Comparison of ENCODE assay signal across 23 cellular contexts in genomic region chr3:65776494-65776893, GRCh38.
A peak's percentile ranks its signal among the peaks of the same experiment; 100 is the strongest.
DNase-seq lines count a peak whose midpoint lies in the region; ATAC-seq, FAIRE-seq and TF ChIP-seq lines count a peak whose summit lies in the region.
"Had no signal": no experiment of that assay in that cellular context is flagged by ENCODE, and none has a peak within 500 bp of the region (broad histone marks: within the 10 kb centered on the region; RNA-seq: fewer than 3 reads in every experiment).

No MANE protein-coding gene starts in this region.

- TF ChIP-seq CTCF in HFF-Myc (IDR thresholded peaks at IDR 0.05; ENCODE audit: low read depth, low read length, missing control alignments) (no peak), keratinocyte (optimal IDR thresholded peaks at IDR 0.05 in 1 of 3, IDR thresholded peaks at IDR 0.05 in 1 of 3, conservative IDR thresholded peaks at IDR 0.05 in 1 of 3; ENCODE audit: extremely low read depth in 1 of 3, insufficient read depth in 2 of 3, low read length in 3 of 3) (no peak)

- H3K9ac ChIP-seq in keratinocyte (ENCODE audit: control insufficient read depth, extremely low read depth, insufficient read depth, low read length): no peak overlapping the region

- no peaks in the 10 kb centered on the region for H3K36me3 Mint-ChIP-seq in activated T-helper 1 cell treated with anti-CD3 and anti-CD28 coated beads, Interleukin-12 subunit alpha, Interleukin-12 subunit beta, Interleukin-2, Interleukin-4 antibody, amounts not matched to agents 30 ng/mL and 10 ng/mL and 1 ng/mL, durations not matched to agents 14 hours and 24 hours and 36 hours (ENCODE audit: low read depth)
- H3K36me3 Mint-ChIP-seq: activated CD4-positive, alpha-beta memory T cell treated with anti-CD3 and anti-CD28 coated beads for 36 hours had no signal

- no peaks in the 10 kb centered on the region for H3K27me3 Mint-ChIP-seq in activated T-helper 1 cell treated with anti-CD3 and anti-CD28 coated beads, Interleukin-12 subunit alpha, Interleukin-12 subunit beta, Interleukin-2, Interleukin-4 antibody, amounts not matched to agents 30 ng/mL and 10 ng/mL and 1 ng/mL, durations not matched to agents 14 hours and 24 hours and 36 hours (ENCODE audit: insufficient read depth)
- H3K27me3 Mint-ChIP-seq: activated CD4-positive, alpha-beta memory T cell treated with anti-CD3 and anti-CD28 coated beads for 36 hours; effector memory CD8-positive, alpha-beta T cell had no signal

- no peaks in the 10 kb centered on the region for H3K4me1 Mint-ChIP-seq in activated T-helper 1 cell treated with anti-CD3 and anti-CD28 coated beads, Interleukin-12 subunit alpha, Interleukin-12 subunit beta, Interleukin-2, Interleukin-4 antibody, amounts not matched to agents 30 ng/mL and 10 ng/mL and 1 ng/mL, durations not matched to agents 14 hours and 24 hours and 36 hours (ENCODE audit: low read depth)

- no peaks in the 10 kb centered on the region for H3K36me3 ChIP-seq in keratinocyte (ENCODE audit: control insufficient read depth in 2 of 2, extremely low read depth in 1 of 2, insufficient read depth in 2 of 2, low read length in 2 of 2)
- H3K36me3 ChIP-seq: gastrocnemius medialis, spleen, WERI-Rb-1 had no signal

- no peaks in the 10 kb centered on the region for H3K9me3 Mint-ChIP-seq in activated T-helper 1 cell treated with anti-CD3 and anti-CD28 coated beads, Interleukin-12 subunit alpha, Interleukin-12 subunit beta, Interleukin-2, Interleukin-4 antibody, amounts not matched to agents 30 ng/mL and 10 ng/mL and 1 ng/mL, durations not matched to agents 14 hours and 24 hours and 36 hours
- H3K9me3 Mint-ChIP-seq: activated CD4-positive, alpha-beta memory T cell treated with anti-CD3 and anti-CD28 coated beads for 36 hours; activated naive CD4-positive, alpha-beta T cell treated with anti-CD3 and anti-CD28 coated beads for 36 hours; neural crest cell had no signal

- H3K27ac ChIP-seq in keratinocyte (ENCODE audit: control insufficient read depth, insufficient read depth, low read length): no peak overlapping the region
- H3K27ac ChIP-seq: gastrocnemius medialis, spleen, WERI-Rb-1 had no signal

- peak; percentile 67 for FAIRE-seq in keratinocyte (lab: Jason Lieb, UNC)
- FAIRE-seq: HepG2 had no signal

- no peak overlapping the region for H3K27ac Mint-ChIP-seq in activated T-helper 1 cell treated with anti-CD3 and anti-CD28 coated beads, Interleukin-12 subunit alpha, Interleukin-12 subunit beta, Interleukin-2, Interleukin-4 antibody, amounts not matched to agents 30 ng/mL and 10 ng/mL and 1 ng/mL, durations not matched to agents 14 hours and 24 hours and 36 hours
- H3K27ac Mint-ChIP-seq: activated CD4-positive, alpha-beta memory T cell treated with anti-CD3 and anti-CD28 coated beads for 36 hours; activated naive CD4-positive, alpha-beta T cell treated with anti-CD3 and anti-CD28 coated beads for 36 hours; effector memory CD8-positive, alpha-beta T cell had no signal

- no peak overlapping the region for H3K4me3 ChIP-seq in HFF-Myc (replicated peaks; ENCODE audit: low read depth, low read length)
- H3K4me3 ChIP-seq in keratinocyte (ENCODE audit: control insufficient read depth in 2 of 3, extremely low read depth in 1 of 3, insufficient read depth in 2 of 3, low read depth in 1 of 3, low read length in 3 of 3): no peak overlapping the region
- H3K4me3 ChIP-seq: gastrocnemius medialis, spleen had no signal

- H3K79me2 ChIP-seq in keratinocyte (ENCODE audit: control insufficient read depth, insufficient read depth, low read length): no peaks in the 10 kb centered on the region

- peak; percentile 22 for DNase-seq in AG08396 (ENCODE audit: low spot score)
- peak; percentile 83 for DNase-seq in HFF-Myc (ENCODE audit: extremely low read depth, low read depth)
- peak; percentile 74 for DNase-seq in dedifferentiated amniotic fluid mesenchymal stem cell (ENCODE audit: extremely low spot score)
- no peak for DNase-seq in keratinocyte (ENCODE audit: low read depth, low spot score)
- no peak for DNase-seq in NCI-H1694 (lab: John Stamatoyannopoulos, UW)
- DNase-seq in activated T-helper 1 cell treated with anti-CD3 and anti-CD28 coated beads, Interleukin-12 subunit alpha, Interleukin-12 subunit beta, Interleukin-2, Interleukin-4 antibody, amounts not matched to agents 30 ng/mL and 10 ng/mL and 1 ng/mL, durations not matched to agents 14 hours and 24 hours and 36 hours (ENCODE audit: low spot score): no peak
- DNase-seq: activated CD4-positive, alpha-beta memory T cell treated with anti-CD3 and anti-CD28 coated beads for 36 hours; activated naive CD4-positive, alpha-beta T cell treated with anti-CD3 and anti-CD28 coated beads for 36 hours; activated T-cell treated with anti-CD3 and anti-CD28 coated beads, Interleukin-2, amount 50 U/mL, for 1 hour; aorta; cerebellar nuclear complex; DMS79 treated with DMSO at 0.1 percent for 48 hours; effector memory CD8-positive, alpha-beta T cell; gastrocnemius medialis; NCI-H1417 treated with DMSO at 0.1 percent for 48 hours; NCI-H774; Right ventricle myocardium superior; spleen; WERI-Rb-1 had no signal

- H3K9me1 ChIP-seq in keratinocyte (ENCODE audit: control insufficient read depth, extremely low read depth, insufficient read depth, low read length): no peaks in the 10 kb centered on the region

- dilution Hi-C loops in keratinocyte (cut with MboI; ENCODE audit: extremely low pct_ligation_motif_present, low sequenced_read_pairs): no loop called here

- H3K4me3 Mint-ChIP-seq in activated T-helper 1 cell treated with anti-CD3 and anti-CD28 coated beads, Interleukin-12 subunit alpha, Interleukin-12 subunit beta, Interleukin-2, Interleukin-4 antibody, amounts not matched to agents 30 ng/mL and 10 ng/mL and 1 ng/mL, durations not matched to agents 14 hours and 24 hours and 36 hours: no peak overlapping the region
- H3K4me3 Mint-ChIP-seq: activated CD4-positive, alpha-beta memory T cell treated with anti-CD3 and anti-CD28 coated beads for 36 hours; activated naive CD4-positive, alpha-beta T cell treated with anti-CD3 and anti-CD28 coated beads for 36 hours; effector memory CD8-positive, alpha-beta T cell; neural crest cell had no signal

- H3K27me3 ChIP-seq in keratinocyte (ENCODE audit: control insufficient read depth, extremely low read depth, insufficient read depth, low read length): no peaks in the 10 kb centered on the region
- H3K27me3 ChIP-seq: gastrocnemius medialis, spleen had no signal

- H3K9me3 ChIP-seq in keratinocyte (ENCODE audit: control insufficient read depth, low read depth, low read length): no peaks in the 10 kb centered on the region
- H3K9me3 ChIP-seq: gastrocnemius medialis, spleen had no signal

- ATAC-seq in GM21423 (IDR thresholded peaks at IDR 0.05; ENCODE audit: unreplicated experiment) (no peak), HG03460 (IDR thresholded peaks at IDR 0.05; ENCODE audit: unreplicated experiment) (no peak)
- ATAC-seq: effector memory CD8-positive, alpha-beta T cell; gastrocnemius medialis; HepG2 had no signal

- H2AFZ ChIP-seq in keratinocyte (ENCODE audit: control insufficient read depth, low read length): no peak overlapping the region

- intact Hi-C loops in activated T-helper 1 cell treated with anti-CD3 and anti-CD28 coated beads, Interleukin-12 subunit alpha, Interleukin-12 subunit beta, Interleukin-2, Interleukin-4 antibody, amounts not matched to agents 30 ng/mL and 10 ng/mL and 1 ng/mL, durations not matched to agents 14 hours and 24 hours and 36 hours (cut with micrococcal nuclease): no loop called here

- no peaks in the 10 kb centered on the region for H4K20me1 ChIP-seq in keratinocyte (ENCODE audit: control insufficient read depth, extremely low read depth, insufficient read depth, low read length)

- no peak overlapping the region for H3K4me2 ChIP-seq in keratinocyte (ENCODE audit: control insufficient read depth, extremely low read depth, insufficient read depth, low read depth, low read length)

- no peaks in the 10 kb centered on the region for H3K4me1 ChIP-seq in keratinocyte (ENCODE audit: control insufficient read depth, extremely low read depth, insufficient read depth, low read length)

Comparison
In these comparisons a context has a peak if more than half of its experiments do, and no peak if none do; other contexts are left out.
1. DNase-seq: peak in AG08396 (single experiment), HFF-Myc (single experiment) and dedifferentiated amniotic fluid mesenchymal stem cell (single experiment); none in keratinocyte (single experiment), NCI-H1694 (single experiment) and activated T-helper 1 cell treated with anti-CD3 and anti-CD28 coated beads, Interleukin-12 subunit alpha, Interleukin-12 subunit beta, Interleukin-2, Interleukin-4 antibody, amounts not matched to agents 30 ng/mL and 10 ng/mL and 1 ng/mL, durations not matched to agents 14 hours and 24 hours and 36 hours (single experiment).